Comparison of ENCODE assay signal across 19 cellular contexts in genomic region chr6:89243331-89243629, GRCh38. TPM values are rescaled to one million over a fixed set of nuclear protein-coding genes. Genes with fewer than 3 reads are reported as not detected.
"Had no signal": no experiment of that assay in that cellular context is flagged by ENCODE, and none has a peak within 500 bp of the region (broad histone marks: within the 10 kb centered on the region; RNA-seq: fewer than 3 reads in every experiment).

No MANE protein-coding gene starts in this region.

- H3K27ac ChIP-seq: adrenal gland, colonic mucosa, heart left ventricle, left ventricle myocardium inferior, sigmoid colon, testis had no signal

- ATAC-seq: activated CD4-positive, CD25-positive, alpha-beta regulatory T cell treated with anti-CD3 and anti-CD28 coated beads, Interleukin-2, amount 50 U/mL, for 24 hours; natural killer cell treated with Interleukin-12 subunit alpha and Interleukin-12 subunit beta and Interleukin-15 and Interleukin-18, amount 100 ng/mL, for 72 hours had no signal

- DNase-seq: activated naive CD4-positive, alpha-beta T cell treated with anti-CD3 and anti-CD28 coated beads, Interleukin-2, amount 10 ng/mL, durations not matched to agents 7 days and 5 days; adrenal gland; colonic mucosa; effector CD4-positive, alpha-beta T cell; heart left ventricle; islet precursor cell; left ventricle myocardium inferior; sigmoid colon; stimulated activated CD4-positive, alpha-beta T cell treated with anti-CD3 and anti-CD28 coated beads, Interleukin-12 subunit alpha, Interleukin-12 subunit beta, amount 100 ng/mL, for 4 hours; stimulated activated CD4-positive, alpha-beta T cell treated with anti-CD3 and anti-CD28 coated beads, Interleukin-2, amount 100 ng/mL, for 48 hours; testis had no signal

- H3K27me3 ChIP-seq: colonic mucosa, heart left ventricle, sigmoid colon, testis had no signal

- H3K36me3 ChIP-seq: adrenal gland, colonic mucosa, heart left ventricle, left ventricle myocardium inferior, sigmoid colon had no signal

- H3K4me1 ChIP-seq: adrenal gland, colonic mucosa, left ventricle myocardium inferior, testis had no signal

- H3K4me3 ChIP-seq: adrenal gland, colonic mucosa, heart left ventricle, left ventricle myocardium inferior, sigmoid colon, testis had no signal

- H3K9me3 ChIP-seq: adrenal gland, colonic mucosa, heart left ventricle, left ventricle myocardium inferior, sigmoid colon, testis had no signal

RNA-seq across cellular contexts. Expression of gene GABRR1, which starts 26.1 kb away (rescaled TPM):
- total RNA-seq: activated T-helper 2 cell treated with anti-CD3 and anti-CD28 coated beads, Interferon-gamma antibody, Interleukin-2, Interleukin-4, amounts not matched to agents 10 μg/mL and 5 μg/mL and 100 μg/mL, durations not matched to agents 14 hours and 24 hours and 36 hours; adrenal gland; heart left ventricle; left ventricle myocardium inferior; mucosa of gallbladder; natural killer cell treated with Interleukin-12 subunit alpha and Interleukin-12 subunit beta and Interleukin-15 and Interleukin-18, amount 100 ng/mL, for 72 hours; osteocyte; pulmonary artery endothelial cell; sigmoid colon; T-helper 2 cell treated with Interferon-gamma antibody and Interleukin-4, amounts not matched to agents 100 ng/mL and 5 ng/mL, for 36 hours; ureter had no signal
